Comparison of ENCODE assay signal across 17 cellular contexts in the genomic region with DNA sequence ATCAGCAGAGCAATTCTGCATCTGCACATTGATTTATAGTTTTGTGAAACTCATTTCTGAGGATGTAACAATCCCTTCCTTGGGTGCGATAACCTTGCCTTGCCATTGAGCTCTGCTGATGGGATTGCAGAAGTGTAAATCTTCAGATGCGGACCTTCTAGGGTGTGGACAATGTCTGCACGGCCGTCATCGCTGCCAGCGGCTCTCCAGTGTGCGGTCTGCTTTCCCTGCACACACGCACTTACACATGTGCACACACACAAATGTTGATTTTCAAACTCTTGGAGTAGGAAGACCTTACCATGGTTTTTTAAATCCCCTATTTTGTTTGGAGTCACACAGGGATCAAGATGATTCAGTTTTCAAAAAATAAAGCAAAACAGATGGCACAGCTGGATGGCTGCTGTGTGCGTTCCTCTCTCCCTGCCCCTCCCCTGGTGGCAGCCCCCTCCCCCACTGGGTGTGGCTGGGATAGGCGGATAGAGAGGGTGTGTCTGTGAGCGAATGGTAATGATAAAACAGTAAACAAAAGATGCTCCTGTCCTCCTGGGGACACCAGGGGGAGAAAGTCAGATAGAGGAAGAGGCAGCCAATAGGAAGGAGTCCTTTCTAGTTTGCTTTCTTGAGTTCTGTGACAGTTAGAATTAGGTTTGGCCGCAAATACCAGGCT.
DNase-seq lines count a peak whose midpoint lies in the region; ATAC-seq lines count a peak whose summit lies in the region.
"Had no signal": no experiment of that assay in that cellular context is flagged by ENCODE, and none has a peak within 500 bp of the region (broad histone marks: within the 10 kb centered on the region; RNA-seq: fewer than 3 reads in every experiment).

No MANE protein-coding gene starts in this region.

- peak; percentile 31 for DNase-seq in COR-L47 (lab: John Stamatoyannopoulos, UW)
- DNase-seq in NCI-H526 treated with DMSO at 0.1 percent for 48 hours (lab: John Stamatoyannopoulos, UW): peak; percentile 27
- DNase-seq in fibroblast of the conjunctiva (ENCODE audit: low read depth): peak; percentile 24
- DNase-seq in smooth muscle cell of the brain vasculature (ENCODE audit: low read depth, low spot score): peak; percentile 23
- no peak for DNase-seq in hypothalamus (lab: John Stamatoyannopoulos, UW)
- DNase-seq: activated CD4-positive, alpha-beta memory T cell treated with anti-CD3 and anti-CD28 coated beads, Interleukin-2, amount 10 ng/mL, durations not matched to agents 7 days and 5 days; activated naive CD4-positive, alpha-beta T cell treated with Interleukin-2 at 50 U/mL for 16 hours; anterior cingulate cortex; foreskin melanocyte; natural killer cell; NK-92 treated with Interleukin-12 subunit alpha and Interleukin-12 subunit beta, amount 100 ng/mL, for 24 hours; SK-N-SH; stimulated activated CD4-positive, alpha-beta T cell treated with anti-CD3 and anti-CD28 coated beads, Interleukin-2, amount 100 ng/mL, for 24 hours; stimulated activated naive B cell treated with anti-CD40 and anti-IgM and Interleukin-4, amounts not matched to agents 10 μg/mL and 1 μg/mL and 100 μg/mL, for 72 hours; T-helper 9 cell had no signal

- ATAC-seq in HG02642 (IDR thresholded peaks at IDR 0.05; ENCODE audit: poor library complexity, unreplicated experiment): no peak
- ATAC-seq in GM21619 (IDR thresholded peaks at IDR 0.05; ENCODE audit: unreplicated experiment): no peak
- ATAC-seq: natural killer cell; stimulated activated naive B cell treated with anti-CD40 and anti-IgM and Interleukin-4, amounts not matched to agents 10 μg/mL and 1 μg/mL and 100 μg/mL, for 72 hours had no signal

Comparison
In these comparisons a context has a peak if more than half of its experiments do, and no peak if none do; other contexts are left out.
1. DNase-seq: peak in COR-L47 (single experiment), NCI-H526 treated with DMSO at 0.1 percent for 48 hours (single experiment), fibroblast of the conjunctiva (single experiment) and smooth muscle cell of the brain vasculature (single experiment); none in hypothalamus (0 of 51).